ENCODE assay signal across 1 cellular context in genomic region chr2:220373878-220374277, GRCh38.
TF ChIP-seq lines count a peak whose summit lies in the region.

No MANE protein-coding gene starts in this region.

TF ChIP-seq in H1, 55 proteins besides CTCF, POLR2A, EP300 and RAD21 (continued from another document):
- TF ChIP-seq GTF2F1 (IDR thresholded peaks at IDR 0.05; ENCODE audit: borderline replicate concordance, low read depth, low read length) = no peak
- no peak for TF ChIP-seq MAFK (IDR thresholded peaks at IDR 0.05; ENCODE audit: low read depth, low read length)
- TF ChIP-seq SP4 (IDR thresholded peaks at IDR 0.05; ENCODE audit: low read length) = no peak
TF ChIP-seq in H1: peak in this region for 0.
